ENCODE assay signal across 8 cellular contexts in genomic region chr17:1108560-1108809, GRCh38.
DNase-seq lines count a peak whose midpoint lies in the region; ATAC-seq and TF ChIP-seq lines count a peak whose summit lies in the region.

No MANE protein-coding gene starts in this region.

- TF ChIP-seq CTCF in WERI-Rb-1 (IDR thresholded peaks at IDR 0.05; ENCODE audit: low read depth, low read length), result 0 out of 2 replicates have a peak, but pooled peaks have one; percentile 7
- TF ChIP-seq CTCF in cardiac muscle cell (IDR thresholded peaks at IDR 0.05; ENCODE audit: low read depth, low read length), result no peak
- no peak for TF ChIP-seq CTCF in sigmoid colon (IDR thresholded peaks at IDR 0.05)

- H3K9me3 ChIP-seq in WERI-Rb-1 (ENCODE audit: severe bottlenecking) (no peaks in the 10 kb centered on the region), cardiac muscle cell (ENCODE audit: low read depth) (no peaks in the 10 kb centered on the region), sigmoid colon (no peaks in the 10 kb centered on the region)

- H3K4me3 ChIP-seq in WERI-Rb-1 (ENCODE audit: low read depth, low read length), result peak overlapping the region; percentile 64
- H3K4me3 ChIP-seq in cardiac muscle cell, result peak overlapping the region; percentile 60
- peak overlapping the region; percentile 66 to 80 (median 76) for H3K4me3 ChIP-seq in sigmoid colon

- TF ChIP-seq EP300 in sigmoid colon (IDR thresholded peaks at IDR 0.05), result no peak

- 0 to 3% methylated on average over 19 of the region's 19 CpGs for WGBS in sigmoid colon, 2 donors

- TF ChIP-seq POLR2A in sigmoid colon (IDR thresholded peaks at IDR 0.05), result no peak

- peak; percentile 61 for DNase-seq in activated CD8-positive, alpha-beta memory T cell treated with anti-CD3 and anti-CD28 coated beads, Interleukin-2, amount 50 U/mL, for 48 hours
- no peak for DNase-seq in activated CD8-positive, alpha-beta memory T cell treated with anti-CD3 and anti-CD28 coated beads for 24 hours
- DNase-seq in WERI-Rb-1 (no peak), cardiac muscle cell (ENCODE audit: low read depth in 1 of 2, low spot score in 1 of 2) (no peak), sigmoid colon (no peak), kidney tubule cell (ENCODE audit: low spot score) (no peak)
- DNase-seq in activated CD4-positive, CD25-positive, alpha-beta regulatory T cell treated with anti-CD3 and anti-CD28 coated beads, Interleukin-2, amount 50 U/mL, for 72 hours, result no peak

- H3K36me3 ChIP-seq in WERI-Rb-1 (no peaks in the 10 kb centered on the region), cardiac muscle cell (no peaks in the 10 kb centered on the region), sigmoid colon (no peaks in the 10 kb centered on the region)

- intact Hi-C loops in sigmoid colon (cut with DNase I), result no loop called here

- H3K4me1 ChIP-seq in cardiac muscle cell (ENCODE audit: low read depth) (peaks cover 65% of the 10 kb centered on the region), sigmoid colon (peaks cover 0 to 67% (median 53%) of the 10 kb centered on the region in 4 donors)

- H3K27me3 ChIP-seq in WERI-Rb-1 (ENCODE audit: insufficient read depth, low read depth, severe bottlenecking), result no peaks in the 10 kb centered on the region
- no peaks in the 10 kb centered on the region for H3K27me3 ChIP-seq in cardiac muscle cell
- no peaks in the 10 kb centered on the region for H3K27me3 ChIP-seq in sigmoid colon

- H3K27ac ChIP-seq in WERI-Rb-1 (peak overlapping the region; percentile 86), cardiac muscle cell (peak overlapping the region; percentile 19), sigmoid colon (peak overlapping the region; percentile 89 to 93 (median 90))

- no peak for ATAC-seq in HG03432 (IDR thresholded peaks at IDR 0.05; ENCODE audit: unreplicated experiment)

Comparison
In these comparisons a context has a peak if more than half of its experiments do, and no peak if none do; other contexts are left out.
1. H3K27ac ChIP-seq: peak in every context shown above with its lines; median percentile 90 in sigmoid colon; 86 in WERI-Rb-1; 19 in cardiac muscle cell.